Comparison of ENCODE assay signal across 10 cellular contexts in genomic region chr17:36933174-36934143, GRCh38. TPM values are rescaled to one million over a fixed set of nuclear protein-coding genes. Genes with fewer than 3 reads are reported as not detected.
DNase-seq lines count a peak whose midpoint lies in the region; ATAC-seq and TF ChIP-seq lines count a peak whose summit lies in the region.
"Had no signal": no experiment of that assay in that cellular context is flagged by ENCODE, and none has a peak within 500 bp of the region (broad histone marks: within the 10 kb centered on the region; RNA-seq: fewer than 3 reads in every experiment).

No MANE protein-coding gene starts in this region.

- H3K27ac Mint-ChIP-seq in stimulated activated naive CD8-positive, alpha-beta T cell treated with anti-CD3 and anti-CD28 coated beads, Interleukin-15, Interleukin-2, amounts not matched to agents 100 ng/mL and 50 ng/mL, for 24 hours, result peak overlapping the region; percentile 50
- no peak overlapping the region for H3K27ac Mint-ChIP-seq in central memory CD8-positive, alpha-beta T cell (ENCODE audit: low read depth)

- no peaks in the 10 kb centered on the region for H3K36me3 Mint-ChIP-seq in stimulated activated naive CD8-positive, alpha-beta T cell treated with anti-CD3 and anti-CD28 coated beads, Interleukin-15, Interleukin-2, amounts not matched to agents 100 ng/mL and 50 ng/mL, for 24 hours (ENCODE audit: low read depth)
- peaks cover 25% of the 10 kb centered on the region for H3K36me3 Mint-ChIP-seq in central memory CD8-positive, alpha-beta T cell (ENCODE audit: insufficient read depth)

- no peak for TF ChIP-seq POLR2A in stomach (IDR thresholded peaks at IDR 0.05)

- H3K4me1 ChIP-seq in mesodermal cell (ENCODE audit: control insufficient read depth, insufficient read depth, low read length, poor library complexity, severe bottlenecking) (peaks cover 44% of the 10 kb centered on the region), stomach (peaks cover 70 to 74% (median 71%) of the 10 kb centered on the region in 4 donors)

- H3K4me3 ChIP-seq in mesodermal cell (ENCODE audit: extremely low read depth, insufficient read depth, low read length, poor library complexity, severe bottlenecking) (peak overlapping the region; percentile 48), stomach (peak overlapping the region in 2 of 4 donors; percentile 23 to 39)

- TF ChIP-seq CTCF in stomach (IDR thresholded peaks at IDR 0.05), result no peak

- H3K36me3 ChIP-seq in mesodermal cell (ENCODE audit: control insufficient read depth, insufficient read depth, low read length) (no peaks in the 10 kb centered on the region), stomach (no peaks in the 10 kb centered on the region)

- intact Hi-C loops in stomach (cut with DNase I; ENCODE audit: low total_unique reads), result no loop called here

- H3K4me3 Mint-ChIP-seq in stimulated activated naive CD8-positive, alpha-beta T cell treated with anti-CD3 and anti-CD28 coated beads, Interleukin-15, Interleukin-2, amounts not matched to agents 100 ng/mL and 50 ng/mL, for 24 hours, result peak overlapping the region; percentile 73
- H3K4me3 Mint-ChIP-seq in central memory CD8-positive, alpha-beta T cell, result peak overlapping the region; percentile 64

- no peak for ATAC-seq in stimulated activated naive CD8-positive, alpha-beta T cell treated with anti-CD3 and anti-CD28 coated beads, Interleukin-15, Interleukin-2, amounts not matched to agents 100 U/mL and 50 U/mL, for 24 hours
- ATAC-seq in central memory CD8-positive, alpha-beta T cell (replicated peaks; ENCODE audit: extremely low read depth, poor library complexity, severe bottlenecking), result no peak

- peaks cover 64% of the 10 kb centered on the region for H3K4me1 Mint-ChIP-seq in stimulated activated naive CD8-positive, alpha-beta T cell treated with anti-CD3 and anti-CD28 coated beads, Interleukin-15, Interleukin-2, amounts not matched to agents 100 ng/mL and 50 ng/mL, for 24 hours (ENCODE audit: low read depth)
- H3K4me1 Mint-ChIP-seq in central memory CD8-positive, alpha-beta T cell, result peaks cover 57% of the 10 kb centered on the region

- H3K27me3 Mint-ChIP-seq in stimulated activated naive CD8-positive, alpha-beta T cell treated with anti-CD3 and anti-CD28 coated beads, Interleukin-15, Interleukin-2, amounts not matched to agents 100 ng/mL and 50 ng/mL, for 24 hours, result peaks cover 92% of the 10 kb centered on the region
- peaks cover 100% of the 10 kb centered on the region for H3K27me3 Mint-ChIP-seq in central memory CD8-positive, alpha-beta T cell

- no peak for DNase-seq in stimulated activated naive CD8-positive, alpha-beta T cell treated with anti-CD3 and anti-CD28 coated beads, Interleukin-15, Interleukin-2, amounts not matched to agents 100 U/mL and 50 U/mL, for 24 hours
- DNase-seq in central memory CD8-positive, alpha-beta T cell (ENCODE audit: low spot score in 2 of 2), result no peak
- DNase-seq in activated CD4-positive, CD25-positive, alpha-beta regulatory T cell treated with anti-CD3 and anti-CD28 coated beads, Interleukin-2, amount 50 U/mL, for 72 hours, result no peak
- DNase-seq in stomach (no peak), DMS114 treated with DMSO at 0.1 percent for 48 hours (lab: John Stamatoyannopoulos, UW; ENCODE audit: unreplicated experiment) (no peak), NCI-H1417 (lab: John Stamatoyannopoulos, UW) (no peak)
- DNase-seq: midbrain had no signal

- WGBS in mesodermal cell (ENCODE audit: insufficient coverage in 2 of 2), 2 experiments, result 9 to 11% methylated on average over 23 to 30 of the region's 43 CpGs
- 7 to 9% (median 8%) methylated on average over 40 to 43 of the region's 43 CpGs for WGBS in stomach, 5 donors

- no peak for TF ChIP-seq EP300 in stomach (IDR thresholded peaks at IDR 0.05)

- H3K9me3 Mint-ChIP-seq in stimulated activated naive CD8-positive, alpha-beta T cell treated with anti-CD3 and anti-CD28 coated beads, Interleukin-15, Interleukin-2, amounts not matched to agents 100 ng/mL and 50 ng/mL, for 24 hours, result no peaks in the 10 kb centered on the region
- H3K9me3 Mint-ChIP-seq in central memory CD8-positive, alpha-beta T cell, result no peaks in the 10 kb centered on the region

- H3K9me3 ChIP-seq in mesodermal cell (ENCODE audit: control insufficient read depth, low read length) (no peaks in the 10 kb centered on the region), stomach (no peaks in the 10 kb centered on the region)

- H3K27me3 ChIP-seq in stomach, result peaks cover 80 to 100% (median 100%) of the 10 kb centered on the region in 3 donors

- H3K27ac ChIP-seq in mesodermal cell (ENCODE audit: low read depth, low read length, severe bottlenecking) (no peak overlapping the region), stomach (no peak overlapping the region)

RNA-seq across cellular contexts. Expression of gene LHX1, which starts 3.8 kb away (rescaled TPM):
- polyA plus RNA-seq in mesodermal cell (2013, experiment 1 of 2), result 3.7 TPM
- 2.6 TPM for polyA plus RNA-seq in mesodermal cell (2013, experiment 2 of 2)
- total RNA-seq in stomach, result not detected
- not detected for polyA plus RNA-seq in stomach
- total RNA-seq: MCF 10A had no signal

RNA-seq across cellular contexts. Expression of gene AATF, which starts 15.3 kb away (rescaled TPM):
- polyA plus RNA-seq in mesodermal cell (2013, experiment 1 of 2), result 32.4 TPM
- 28.9 TPM for polyA plus RNA-seq in mesodermal cell (2013, experiment 2 of 2)
- 10 to 100 TPM in 4 of 5 donors, 1 to 10 TPM in 1; 5.3 to 52.7 (median 20.2) TPM for total RNA-seq in stomach
- 10 to 100 TPM; 27.9 to 45.8 (median 36.6) TPM for polyA plus RNA-seq in stomach
